In genomic region chr16:66934138-66934838, GRCh38 we compare ENCODE assay signal across 1 cellular context.
A peak's percentile ranks its signal among the peaks of the same experiment; 100 is the strongest.
TF ChIP-seq lines count a peak whose summit lies in the region.

CIAO2B (minus strand) TSS chr16:66934402; CDS start chr16:66934364, 38 bp downstream.

TF ChIP-seq in GM12878, 131 proteins besides CTCF, POLR2A, EP300 and RAD21 (continued from another document and continues in another):
- TF ChIP-seq, protein P1, sequence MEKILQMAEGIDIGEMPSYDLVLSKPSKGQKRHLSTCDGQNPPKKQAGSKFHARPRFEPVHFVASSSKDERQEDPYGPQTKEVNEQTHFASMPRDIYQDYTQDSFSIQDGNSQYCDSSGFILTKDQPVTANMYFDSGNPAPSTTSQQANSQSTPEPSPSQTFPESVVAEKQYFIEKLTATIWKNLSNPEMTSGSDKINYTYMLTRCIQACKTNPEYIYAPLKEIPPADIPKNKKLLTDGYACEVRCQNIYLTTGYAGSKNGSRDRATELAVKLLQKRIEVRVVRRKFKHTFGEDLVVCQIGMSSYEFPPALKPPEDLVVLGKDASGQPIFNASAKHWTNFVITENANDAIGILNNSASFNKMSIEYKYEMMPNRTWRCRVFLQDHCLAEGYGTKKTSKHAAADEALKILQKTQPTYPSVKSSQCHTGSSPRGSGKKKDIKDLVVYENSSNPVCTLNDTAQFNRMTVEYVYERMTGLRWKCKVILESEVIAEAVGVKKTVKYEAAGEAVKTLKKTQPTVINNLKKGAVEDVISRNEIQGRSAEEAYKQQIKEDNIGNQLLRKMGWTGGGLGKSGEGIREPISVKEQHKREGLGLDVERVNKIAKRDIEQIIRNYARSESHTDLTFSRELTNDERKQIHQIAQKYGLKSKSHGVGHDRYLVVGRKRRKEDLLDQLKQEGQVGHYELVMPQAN (conservative IDR thresholded peaks at IDR 0.05): peak; percentile 64; the same call in 1 of the 2 replicates
- TF ChIP-seq DPF2 (IDR thresholded peaks at IDR 0.05) (peak; percentile 86), ATF7 (IDR thresholded peaks at IDR 0.05; ENCODE audit: low read depth) (no peak), SIN3A (IDR thresholded peaks at IDR 0.05; ENCODE audit: low read depth, low read length) (peak; percentile 91), CHD4 (IDR thresholded peaks at IDR 0.05) (no peak), E4F1 (IDR thresholded peaks at IDR 0.05; ENCODE audit: borderline replicate concordance, partially characterized antibody) (peak; percentile 69), SREBF1 (IDR thresholded peaks at IDR 0.05; ENCODE audit: low read length) (no peak), ASH2L (IDR thresholded peaks at IDR 0.05; ENCODE audit: borderline replicate concordance, low read depth) (0 out of 2 replicates have a peak, but pooled peaks have one; percentile 27), IKZF2 (IDR thresholded peaks at IDR 0.05) (peak; percentile 47 to 61; a peak in 2 of 4 replicates), SUPT20H (IDR thresholded peaks at IDR 0.05; ENCODE audit: borderline replicate concordance, control insufficient read depth, low read depth, low read length) (no peak), SMAD1 (IDR thresholded peaks at IDR 0.05; ENCODE audit: low read depth, partially characterized antibody) (no peak), CBFB (IDR thresholded peaks at IDR 0.05; ENCODE audit: low read depth) (peak; percentile 93), TAF1 (IDR thresholded peaks at IDR 0.05; ENCODE audit: borderline replicate concordance, low read depth, low read length) (peak; percentile 78; the same call in 1 of the 2 replicates), CHD2 (IDR thresholded peaks at IDR 0.05; ENCODE audit: borderline replicate concordance, low read depth, low read length) (peak; percentile 81), GABPA (IDR thresholded peaks at IDR 0.05; ENCODE audit: low read depth) (peak; percentile 91), WRNIP1 (IDR thresholded peaks at IDR 0.05; ENCODE audit: borderline replicate concordance, low read depth, low read length) (no peak), GATAD2B (conservative IDR thresholded peaks at IDR 0.05; ENCODE audit: low read depth) (peak; percentile 71; the same call in 1 of the 2 replicates), MYB (IDR thresholded peaks at IDR 0.05; ENCODE audit: borderline replicate concordance, low read depth, low read length) (0 out of 2 replicates have a peak, but pooled peaks have one; percentile 12), SMARCA5 (IDR thresholded peaks at IDR 0.05) (peak; percentile 86; the same call in 1 of the 2 replicates), IKZF1 (conservative IDR thresholded peaks at IDR 0.05) (peak; percentile 91), POLR2AphosphoS5 (IDR thresholded peaks at IDR 0.05; ENCODE audit: low read length) (peak; percentile 88), HCFC1 (IDR thresholded peaks at IDR 0.05; ENCODE audit: low read length) (peak; percentile 67), NBN (IDR thresholded peaks at IDR 0.05) (peak; percentile 60; the same call in 1 of the 2 replicates), CREB1 (IDR thresholded peaks at IDR 0.05; ENCODE audit: low read depth) (peak; percentile 73), BHLHE40 (IDR thresholded peaks at IDR 0.05; ENCODE audit: borderline replicate concordance in 1 of 2, low read depth in 2 of 2, low read length in 1 of 2) (peak; percentile 33 to 62; a peak in 3 of 4 replicates), POLR2AphosphoS2 (IDR thresholded peaks at IDR 0.05; ENCODE audit: low read depth, low read length) (peak; percentile 72), BRCA1 (IDR thresholded peaks at IDR 0.05; ENCODE audit: low read depth, low read length) (peak; percentile 43; the same call in 1 of the 2 replicates), HDAC2 (IDR thresholded peaks at IDR 0.05) (no peak), BCLAF1 (IDR thresholded peaks at IDR 0.05) (no peak), RELB (IDR thresholded peaks at IDR 0.05; ENCODE audit: low read depth) (peak; percentile 73), PAX5 (IDR thresholded peaks at IDR 0.05; ENCODE audit: borderline replicate concordance, low read depth, low read length) (peak; percentile 56; the same call in 1 of the 2 replicates)
- TF ChIP-seq, protein P2, sequence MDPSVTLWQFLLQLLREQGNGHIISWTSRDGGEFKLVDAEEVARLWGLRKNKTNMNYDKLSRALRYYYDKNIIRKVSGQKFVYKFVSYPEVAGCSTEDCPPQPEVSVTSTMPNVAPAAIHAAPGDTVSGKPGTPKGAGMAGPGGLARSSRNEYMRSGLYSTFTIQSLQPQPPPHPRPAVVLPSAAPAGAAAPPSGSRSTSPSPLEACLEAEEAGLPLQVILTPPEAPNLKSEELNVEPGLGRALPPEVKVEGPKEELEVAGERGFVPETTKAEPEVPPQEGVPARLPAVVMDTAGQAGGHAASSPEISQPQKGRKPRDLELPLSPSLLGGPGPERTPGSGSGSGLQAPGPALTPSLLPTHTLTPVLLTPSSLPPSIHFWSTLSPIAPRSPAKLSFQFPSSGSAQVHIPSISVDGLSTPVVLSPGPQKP (IDR thresholded peaks at IDR 0.05; ENCODE audit: low read depth, low read length): peak; percentile 74; the same call in 1 of the 2 replicates
- TF ChIP-seq, protein P3, sequence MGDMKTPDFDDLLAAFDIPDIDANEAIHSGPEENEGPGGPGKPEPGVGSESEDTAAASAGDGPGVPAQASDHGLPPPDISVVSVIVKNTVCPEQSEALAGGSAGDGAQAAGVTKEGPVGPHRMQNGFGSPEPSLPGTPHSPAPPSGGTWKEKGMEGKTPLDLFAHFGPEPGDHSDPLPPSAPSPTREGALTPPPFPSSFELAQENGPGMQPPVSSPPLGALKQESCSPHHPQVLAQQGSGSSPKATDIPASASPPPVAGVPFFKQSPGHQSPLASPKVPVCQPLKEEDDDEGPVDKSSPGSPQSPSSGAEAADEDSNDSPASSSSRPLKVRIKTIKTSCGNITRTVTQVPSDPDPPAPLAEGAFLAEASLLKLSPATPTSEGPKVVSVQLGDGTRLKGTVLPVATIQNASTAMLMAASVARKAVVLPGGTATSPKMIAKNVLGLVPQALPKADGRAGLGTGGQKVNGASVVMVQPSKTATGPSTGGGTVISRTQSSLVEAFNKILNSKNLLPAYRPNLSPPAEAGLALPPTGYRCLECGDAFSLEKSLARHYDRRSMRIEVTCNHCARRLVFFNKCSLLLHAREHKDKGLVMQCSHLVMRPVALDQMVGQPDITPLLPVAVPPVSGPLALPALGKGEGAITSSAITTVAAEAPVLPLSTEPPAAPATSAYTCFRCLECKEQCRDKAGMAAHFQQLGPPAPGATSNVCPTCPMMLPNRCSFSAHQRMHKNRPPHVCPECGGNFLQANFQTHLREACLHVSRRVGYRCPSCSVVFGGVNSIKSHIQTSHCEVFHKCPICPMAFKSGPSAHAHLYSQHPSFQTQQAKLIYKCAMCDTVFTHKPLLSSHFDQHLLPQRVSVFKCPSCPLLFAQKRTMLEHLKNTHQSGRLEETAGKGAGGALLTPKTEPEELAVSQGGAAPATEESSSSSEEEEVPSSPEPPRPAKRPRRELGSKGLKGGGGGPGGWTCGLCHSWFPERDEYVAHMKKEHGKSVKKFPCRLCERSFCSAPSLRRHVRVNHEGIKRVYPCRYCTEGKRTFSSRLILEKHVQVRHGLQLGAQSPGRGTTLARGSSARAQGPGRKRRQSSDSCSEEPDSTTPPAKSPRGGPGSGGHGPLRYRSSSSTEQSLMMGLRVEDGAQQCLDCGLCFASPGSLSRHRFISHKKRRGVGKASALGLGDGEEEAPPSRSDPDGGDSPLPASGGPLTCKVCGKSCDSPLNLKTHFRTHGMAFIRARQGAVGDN (IDR thresholded peaks at IDR 0.05): peak; percentile 55; the same call in 1 of the 2 replicates
- TF ChIP-seq, protein P4, sequence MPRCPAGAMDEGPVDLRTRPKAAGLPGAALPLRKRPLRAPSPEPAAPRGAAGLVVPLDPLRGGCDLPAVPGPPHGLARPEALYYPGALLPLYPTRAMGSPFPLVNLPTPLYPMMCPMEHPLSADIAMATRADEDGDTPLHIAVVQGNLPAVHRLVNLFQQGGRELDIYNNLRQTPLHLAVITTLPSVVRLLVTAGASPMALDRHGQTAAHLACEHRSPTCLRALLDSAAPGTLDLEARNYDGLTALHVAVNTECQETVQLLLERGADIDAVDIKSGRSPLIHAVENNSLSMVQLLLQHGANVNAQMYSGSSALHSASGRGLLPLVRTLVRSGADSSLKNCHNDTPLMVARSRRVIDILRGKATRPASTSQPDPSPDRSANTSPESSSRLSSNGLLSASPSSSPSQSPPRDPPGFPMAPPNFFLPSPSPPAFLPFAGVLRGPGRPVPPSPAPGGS (IDR thresholded peaks at IDR 0.05; ENCODE audit: borderline replicate concordance, insufficient read depth, low read depth, low read length, poor library complexity, severe bottlenecking): peak; percentile 14
- TF ChIP-seq, protein P5, sequence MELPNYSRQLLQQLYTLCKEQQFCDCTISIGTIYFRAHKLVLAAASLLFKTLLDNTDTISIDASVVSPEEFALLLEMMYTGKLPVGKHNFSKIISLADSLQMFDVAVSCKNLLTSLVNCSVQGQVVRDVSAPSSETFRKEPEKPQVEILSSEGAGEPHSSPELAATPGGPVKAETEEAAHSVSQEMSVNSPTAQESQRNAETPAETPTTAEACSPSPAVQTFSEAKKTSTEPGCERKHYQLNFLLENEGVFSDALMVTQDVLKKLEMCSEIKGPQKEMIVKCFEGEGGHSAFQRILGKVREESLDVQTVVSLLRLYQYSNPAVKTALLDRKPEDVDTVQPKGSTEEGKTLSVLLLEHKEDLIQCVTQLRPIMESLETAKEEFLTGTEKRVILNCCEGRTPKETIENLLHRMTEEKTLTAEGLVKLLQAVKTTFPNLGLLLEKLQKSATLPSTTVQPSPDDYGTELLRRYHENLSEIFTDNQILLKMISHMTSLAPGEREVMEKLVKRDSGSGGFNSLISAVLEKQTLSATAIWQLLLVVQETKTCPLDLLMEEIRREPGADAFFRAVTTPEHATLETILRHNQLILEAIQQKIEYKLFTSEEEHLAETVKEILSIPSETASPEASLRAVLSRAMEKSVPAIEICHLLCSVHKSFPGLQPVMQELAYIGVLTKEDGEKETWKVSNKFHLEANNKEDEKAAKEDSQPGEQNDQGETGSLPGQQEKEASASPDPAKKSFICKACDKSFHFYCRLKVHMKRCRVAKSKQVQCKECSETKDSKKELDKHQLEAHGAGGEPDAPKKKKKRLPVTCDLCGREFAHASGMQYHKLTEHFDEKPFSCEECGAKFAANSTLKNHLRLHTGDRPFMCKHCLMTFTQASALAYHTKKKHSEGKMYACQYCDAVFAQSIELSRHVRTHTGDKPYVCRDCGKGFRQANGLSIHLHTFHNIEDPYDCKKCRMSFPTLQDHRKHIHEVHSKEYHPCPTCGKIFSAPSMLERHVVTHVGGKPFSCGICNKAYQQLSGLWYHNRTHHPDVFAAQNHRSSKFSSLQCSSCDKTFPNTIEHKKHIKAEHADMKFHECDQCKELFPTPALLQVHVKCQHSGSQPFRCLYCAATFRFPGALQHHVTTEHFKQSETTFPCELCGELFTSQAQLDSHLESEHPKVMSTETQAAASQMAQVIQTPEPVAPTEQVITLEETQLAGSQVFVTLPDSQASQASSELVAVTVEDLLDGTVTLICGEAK (IDR thresholded peaks at IDR 0.05; ENCODE audit: borderline replicate concordance): peak; percentile 90
